In genomic region chr2:105744091-105744908, GRCh38 we compare ENCODE assay signal across 8 cellular contexts. TPM values are rescaled to one million over a fixed set of nuclear protein-coding genes. Genes with fewer than 3 reads are reported as not detected.
DNase-seq lines count a peak whose midpoint lies in the region; ATAC-seq and TF ChIP-seq lines count a peak whose summit lies in the region.

No MANE protein-coding gene starts in this region.

- peak overlapping the region; percentile 94 for H3K27ac Mint-ChIP-seq in CD8-positive, alpha-beta T cell

- H3K4me1 ChIP-seq in CD8-positive, alpha-beta T cell (ENCODE audit: insufficient read depth, low read length), result peaks cover 58% of the 10 kb centered on the region
- peaks cover 32 to 33% of the 10 kb centered on the region in 2 experiments for H3K4me1 ChIP-seq in neutrophil (ENCODE audit: control insufficient read depth in 1 of 2, insufficient read depth in 1 of 2, low read depth in 1 of 2, low read length in 1 of 2)

- H3K27me3 ChIP-seq in CD8-positive, alpha-beta T cell (ENCODE audit: insufficient read depth, low read length), result no peaks in the 10 kb centered on the region
- H3K27me3 ChIP-seq in neutrophil, result no peaks in the 10 kb centered on the region

- H3K27ac ChIP-seq in CD8-positive, alpha-beta T cell (ENCODE audit: low read depth, low read length), result peak overlapping the region; percentile 31
- peak overlapping the region; percentile 71 for H3K27ac ChIP-seq in neutrophil

- intact Hi-C loops in CD8-positive, alpha-beta T cell (cut with DNase I, micrococcal nuclease), result loop anchor here (2.0 to 10.0 kb wide), 2 partner anchors 113 to 421 kb away; no protein-coding TSS in a partner anchor

- no peaks in the 10 kb centered on the region for H3K36me3 ChIP-seq in CD8-positive, alpha-beta T cell (ENCODE audit: insufficient read depth, low read length)
- no peaks in the 10 kb centered on the region for H3K36me3 ChIP-seq in neutrophil

- peaks cover 35% of the 10 kb centered on the region for H3K36me3 Mint-ChIP-seq in CD8-positive, alpha-beta T cell

- peak; percentile 74 for ATAC-seq in CD8-positive, alpha-beta T cell
- ATAC-seq in GM19324 (IDR thresholded peaks at IDR 0.05; ENCODE audit: low FRiP score, unreplicated experiment), result peak; percentile 88
- ATAC-seq in HG03354 (IDR thresholded peaks at IDR 0.05; ENCODE audit: poor library complexity, severe bottlenecking, unreplicated experiment), result peak; percentile 70

- no peaks in the 10 kb centered on the region for H3K9me3 ChIP-seq in CD8-positive, alpha-beta T cell (ENCODE audit: low read length)
- H3K9me3 ChIP-seq in neutrophil, result no peaks in the 10 kb centered on the region

- H3K4me1 Mint-ChIP-seq in CD8-positive, alpha-beta T cell (ENCODE audit: low read depth), result peaks cover 78% of the 10 kb centered on the region

- no peak for TF ChIP-seq CTCF in CD8-positive, alpha-beta T cell (IDR thresholded peaks at IDR 0.05)
- no peak for TF ChIP-seq CTCF in neutrophil (IDR thresholded peaks at IDR 0.05)

- peak overlapping the region; percentile 31 for H3K4me3 ChIP-seq in CD8-positive, alpha-beta T cell (ENCODE audit: low read depth, low read length)
- peak overlapping the region; percentile 85 to 92 for H3K4me3 ChIP-seq in neutrophil (ENCODE audit: low read depth in 1 of 2, low read length in 1 of 2)

- H3K9me3 Mint-ChIP-seq in CD8-positive, alpha-beta T cell, result no peaks in the 10 kb centered on the region

- no peaks in the 10 kb centered on the region for H3K27me3 Mint-ChIP-seq in CD8-positive, alpha-beta T cell (ENCODE audit: low read depth)

- peak overlapping the region; percentile 86 for H3K4me3 Mint-ChIP-seq in CD8-positive, alpha-beta T cell

- CTCF ChIA-PET in CD8-positive, alpha-beta T cell (lab: Charles Lee), result interaction anchor here (0.6 to 1.7 kb wide), 5 partner anchors 9 to 351 kb away, joined by 3 to 5 read pairs (median 4); no protein-coding TSS in a partner anchor

- POLR2A ChIA-PET in CD8-positive, alpha-beta T cell (lab: Charles Lee), result interaction anchor here (1.2 to 2.0 kb wide), 5 partner anchors 9 to 167 kb away, joined by 3 to 6 read pairs (median 4); no protein-coding TSS in a partner anchor

- DNase-seq in CD8-positive, alpha-beta T cell, result peak; percentile 37 to 80 (median 66)
- peak; percentile 69 for DNase-seq in activated naive CD4-positive, alpha-beta T cell treated with Interleukin-2 at 50 U/mL for 16 hours
- DNase-seq in germinal center (ENCODE audit: low spot score), result peak; percentile 89
- DNase-seq in superior temporal gyrus (ENCODE audit: extremely low spot score), result no peak

TF ChIP-seq in PFSK-1, 5 proteins besides CTCF, POLR2A, EP300 and RAD21:
- TF ChIP-seq SIN3A (IDR thresholded peaks at IDR 0.05; ENCODE audit: borderline replicate concordance, insufficient read depth, low read length) (no peak), FOXP2 (optimal IDR thresholded peaks at IDR 0.05; ENCODE audit: borderline replicate concordance, extremely low read depth, extremely low read length, insufficient read depth) (peak; percentile 15)

RNA-seq across cellular contexts. Expression of gene NCK2, which starts 0.4 kb away (rescaled TPM):
- total RNA-seq in CD8-positive, alpha-beta T cell, result 10 to 100 TPM; 59.0 to 60.3 TPM
- 31.8 TPM for polyA plus RNA-seq in PFSK-1 (2012; ENCODE audit: insufficient read length, low read depth)
